Comparison of ENCODE assay signal across 19 cellular contexts in the genomic region with DNA sequence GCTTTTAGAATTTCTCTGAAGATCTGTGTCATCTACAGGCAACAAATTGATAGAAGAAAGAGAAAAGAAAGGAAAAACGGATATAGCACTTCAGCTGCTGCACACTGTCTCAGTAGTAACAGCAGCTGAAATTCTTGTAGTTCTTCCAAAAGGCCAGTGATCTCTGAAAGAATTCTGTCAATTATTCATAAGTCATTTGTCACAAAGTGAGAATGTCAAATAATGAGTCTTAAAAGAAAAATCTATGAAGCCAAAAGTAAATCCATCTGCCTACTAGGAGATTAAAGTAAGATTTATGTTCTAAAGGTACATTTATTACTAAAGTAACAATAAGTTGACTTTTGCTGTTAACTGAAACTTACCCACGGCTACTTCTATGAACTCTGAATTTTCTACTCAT.
"Had no signal": no experiment of that assay in that cellular context is flagged by ENCODE, and none has a peak within 500 bp of the region (broad histone marks: within the 10 kb centered on the region; RNA-seq: fewer than 3 reads in every experiment).

No MANE protein-coding gene starts in this region.

- DNase-seq: activated CD4-positive, alpha-beta T cell treated with anti-CD3 and anti-CD28 coated beads, Interleukin-2, amount 50 U/mL, for 48 hours; activated CD4-positive, CD25-positive, alpha-beta regulatory T cell treated with anti-CD3 and anti-CD28 coated beads, Interleukin-2, amount 50 U/mL, for 72 hours; activated CD8-positive, alpha-beta memory T cell treated with anti-CD3 and anti-CD28 coated beads, Interleukin-2, amount 10 ng/mL, durations not matched to agents 7 days and 5 days; activated gamma-delta T cell; activated T-cell treated with anti-CD3 and anti-CD28 coated beads, Interleukin-2, amount 50 U/mL, for 24 hours; gastrocnemius medialis; hippocampal formation; left cardiac atrium; mammary epithelial cell; mucosa of descending colon; occipital lobe; psoas muscle; stimulated activated CD4-positive, alpha-beta T cell treated with anti-CD3 and anti-CD28 coated beads, Interleukin-2, amount 100 ng/mL, for 48 hours; stimulated activated CD8-positive, alpha-beta memory T cell treated with anti-CD3 and anti-CD28 coated beads, Interleukin-4, amount 100 ng/mL, for 48 hours; SW 1271; upper lobe of left lung had no signal

- H3K4me3 Mint-ChIP-seq: activated CD8-positive, alpha-beta memory T cell treated with anti-CD3 and anti-CD28 coated beads, Interleukin-2, amount 10 ng/mL, durations not matched to agents 7 days and 5 days; activated T-cell treated with anti-CD3 and anti-CD28 coated beads, Interleukin-2, amount 50 U/mL, for 24 hours; natural killer cell treated with Interleukin-12 subunit alpha and Interleukin-12 subunit beta and Interleukin-15 and Interleukin-18, amount 100 ng/mL, for 72 hours; stimulated activated naive CD8-positive, alpha-beta T cell treated with anti-CD3 and anti-CD28 coated beads, Interleukin-15, Interleukin-2, amounts not matched to agents 100 ng/mL and 50 ng/mL, for 24 hours had no signal

- H3K36me3 ChIP-seq: gastrocnemius medialis had no signal

- H3K4me1 ChIP-seq: ascending aorta, gastrocnemius medialis, psoas muscle had no signal

- H3K27me3 Mint-ChIP-seq: activated CD8-positive, alpha-beta memory T cell treated with anti-CD3 and anti-CD28 coated beads, Interleukin-2, amount 10 ng/mL, durations not matched to agents 7 days and 5 days; activated T-cell treated with anti-CD3 and anti-CD28 coated beads, Interleukin-2, amount 50 U/mL, for 24 hours; natural killer cell treated with Interleukin-12 subunit alpha and Interleukin-12 subunit beta and Interleukin-15 and Interleukin-18, amount 100 ng/mL, for 72 hours; stimulated activated naive CD8-positive, alpha-beta T cell treated with anti-CD3 and anti-CD28 coated beads, Interleukin-15, Interleukin-2, amounts not matched to agents 100 ng/mL and 50 ng/mL, for 24 hours had no signal

- H3K9me3 Mint-ChIP-seq: activated T-cell treated with anti-CD3 and anti-CD28 coated beads, Interleukin-2, amount 50 U/mL, for 24 hours; natural killer cell treated with Interleukin-12 subunit alpha and Interleukin-12 subunit beta and Interleukin-15 and Interleukin-18, amount 100 ng/mL, for 72 hours; stimulated activated naive CD8-positive, alpha-beta T cell treated with anti-CD3 and anti-CD28 coated beads, Interleukin-15, Interleukin-2, amounts not matched to agents 100 ng/mL and 50 ng/mL, for 24 hours had no signal

- H3K27ac ChIP-seq: ascending aorta, gastrocnemius medialis, psoas muscle, upper lobe of left lung had no signal

- H3K4me3 ChIP-seq: ascending aorta, gastrocnemius medialis, mucosa of descending colon, psoas muscle, upper lobe of left lung had no signal

- H3K27me3 ChIP-seq: ascending aorta, gastrocnemius medialis, upper lobe of left lung had no signal

- H3K27ac Mint-ChIP-seq: activated CD8-positive, alpha-beta memory T cell treated with anti-CD3 and anti-CD28 coated beads, Interleukin-2, amount 10 ng/mL, durations not matched to agents 7 days and 5 days; activated T-cell treated with anti-CD3 and anti-CD28 coated beads, Interleukin-2, amount 50 U/mL, for 24 hours; natural killer cell treated with Interleukin-12 subunit alpha and Interleukin-12 subunit beta and Interleukin-15 and Interleukin-18, amount 100 ng/mL, for 72 hours; stimulated activated naive CD8-positive, alpha-beta T cell treated with anti-CD3 and anti-CD28 coated beads, Interleukin-15, Interleukin-2, amounts not matched to agents 100 ng/mL and 50 ng/mL, for 24 hours had no signal

- H3K9me3 ChIP-seq: ascending aorta, gastrocnemius medialis, mucosa of descending colon, psoas muscle, upper lobe of left lung had no signal

- ATAC-seq: activated CD8-positive, alpha-beta memory T cell treated with anti-CD3 and anti-CD28 coated beads, Interleukin-2, amount 10 ng/mL, durations not matched to agents 7 days and 5 days; gastrocnemius medialis; mucosa of descending colon; natural killer cell treated with Interleukin-12 subunit alpha and Interleukin-12 subunit beta and Interleukin-15 and Interleukin-18, amount 100 ng/mL, for 72 hours; psoas muscle had no signal
